Comparison of ENCODE assay signal across 24 cellular contexts in genomic region chr2:231458368-231458767, GRCh38. TPM values are rescaled to one million over a fixed set of nuclear protein-coding genes. Genes with fewer than 3 reads are reported as not detected.
A peak's percentile ranks its signal among the peaks of the same experiment; 100 is the strongest.
DNase-seq lines count a peak whose midpoint lies in the region; ATAC-seq and TF ChIP-seq lines count a peak whose summit lies in the region.
"Had no signal": no experiment of that assay in that cellular context is flagged by ENCODE, and none has a peak within 500 bp of the region (broad histone marks: within the 10 kb centered on the region; RNA-seq: fewer than 3 reads in every experiment).

No MANE protein-coding gene starts in this region.

- H3K36me3 Mint-ChIP-seq in T-helper 2 cell treated with Interferon-gamma antibody and Interleukin-4, amounts not matched to agents 5 μg/mL and 100 μg/mL, for 36 hours (ENCODE audit: low read depth): peaks cover 91% of the 10 kb centered on the region
- H3K36me3 Mint-ChIP-seq in activated T-helper 17 cell treated with anti-CD3 and anti-CD28 coated beads, Interleukin-2, amount 50 U/mL, for 72 hours (ENCODE audit: low read depth): peaks cover 100% of the 10 kb centered on the region
- peaks cover 100% of the 10 kb centered on the region for H3K36me3 Mint-ChIP-seq in MCF 10A (ENCODE audit: insufficient read depth, unreplicated experiment)

- no peak for ATAC-seq in activated T-helper 17 cell treated with anti-CD3 and anti-CD28 coated beads, Interleukin-2, amount 50 U/mL, for 72 hours (replicated peaks)
- ATAC-seq: activated CD4-positive, CD25-positive, alpha-beta regulatory T cell treated with anti-CD3 and anti-CD28 coated beads, Interleukin-2, amount 50 U/mL, for 24 hours; activated CD8-positive, alpha-beta memory T cell treated with anti-CD3 and anti-CD28 coated beads, Interleukin-2, amount 10 ng/mL, durations not matched to agents 7 days and 5 days; lower lobe of right lung had no signal

- H3K4me1 ChIP-seq in mesenchymal stem cell (ENCODE audit: control insufficient read depth, insufficient read depth, low read depth, low read length): peaks cover 7% of the 10 kb centered on the region

- no peak overlapping the region for H2AK5ac ChIP-seq in mesenchymal stem cell (ENCODE audit: low read length, severe bottlenecking)

- no peak overlapping the region for H4K8ac ChIP-seq in mesenchymal stem cell (ENCODE audit: low read length)

- peaks cover 38% of the 10 kb centered on the region for H3K4me1 Mint-ChIP-seq in T-helper 2 cell treated with Interferon-gamma antibody and Interleukin-4, amounts not matched to agents 5 μg/mL and 100 μg/mL, for 36 hours (ENCODE audit: low read depth)
- peaks cover 48% of the 10 kb centered on the region for H3K4me1 Mint-ChIP-seq in activated T-helper 17 cell treated with anti-CD3 and anti-CD28 coated beads, Interleukin-2, amount 50 U/mL, for 72 hours
- peaks cover 33% of the 10 kb centered on the region for H3K4me1 Mint-ChIP-seq in MCF 10A (ENCODE audit: insufficient read depth, unreplicated experiment)

- BruUV-seq in MCF 10A (replicated peaks; lab: Mats Ljungman, UMichigan): no TSS peak

- H3K27me3 ChIP-seq in mesenchymal stem cell (ENCODE audit: control insufficient read depth in 1 of 2, insufficient read depth in 1 of 2, low read length in 2 of 2): no peaks in the 10 kb centered on the region
- H3K27me3 ChIP-seq: breast epithelium, right atrium auricular region, spleen had no signal

- in situ Hi-C loops in GM18951 (cut with MboI; ENCODE audit: low sequenced_read_pairs, unreplicated experiment): no loop called here

- H3K36me3 ChIP-seq in mesenchymal stem cell (ENCODE audit: control insufficient read depth in 1 of 2, insufficient read depth in 2 of 2, low read depth in 1 of 2, low read length in 2 of 2): peaks cover 41 to 98% of the 10 kb centered on the region in 2 experiments

- no peak overlapping the region for H4K91ac ChIP-seq in mesenchymal stem cell (ENCODE audit: low read length)

- no peak overlapping the region for H3K18ac ChIP-seq in mesenchymal stem cell (ENCODE audit: low read depth in 1 of 2, low read length in 2 of 2)

- no peak overlapping the region for H3K4ac ChIP-seq in mesenchymal stem cell (ENCODE audit: low read depth in 1 of 2, low read length in 2 of 2)

- peak; percentile 20 for TF ChIP-seq POLR2A in GM18951 (IDR thresholded peaks at IDR 0.05; ENCODE audit: extremely low read depth, insufficient read depth, insufficient read length)

- intact Hi-C loops in MCF 10A (cut with micrococcal nuclease): no loop called here

- H2BK15ac ChIP-seq in mesenchymal stem cell (ENCODE audit: low read depth, poor library complexity, severe bottlenecking): no peak overlapping the region

- H3K14ac ChIP-seq in mesenchymal stem cell (ENCODE audit: low read length in 2 of 2): no peak overlapping the region

- peak overlapping the region; percentile 15 for H3K27ac Mint-ChIP-seq in T-helper 2 cell treated with Interferon-gamma antibody and Interleukin-4, amounts not matched to agents 5 μg/mL and 100 μg/mL, for 36 hours
- peak overlapping the region; percentile 60 for H3K27ac Mint-ChIP-seq in activated T-helper 17 cell treated with anti-CD3 and anti-CD28 coated beads, Interleukin-2, amount 50 U/mL, for 72 hours
- no peak overlapping the region for H3K27ac Mint-ChIP-seq in MCF 10A (ENCODE audit: low read depth, unreplicated experiment)
- H3K27ac Mint-ChIP-seq: activated CD8-positive, alpha-beta memory T cell treated with anti-CD3 and anti-CD28 coated beads, Interleukin-2, amount 10 ng/mL, durations not matched to agents 7 days and 5 days had no signal

- POLR2A ChIA-PET in MCF 10A (lab: Yijun Ruan, JAX) (interaction anchor here (2.0 kb wide), 1 partner anchor 8 kb away, joined by 6 read pairs; no protein-coding TSS in a partner anchor), HEK293T (lab: Yijun Ruan, JAX) (no interaction called here)

- no peak overlapping the region for H2AFZ ChIP-seq in mesenchymal stem cell (ENCODE audit: low read depth, low read length)

- no peak for DNase-seq in T-helper 2 cell treated with Interferon-gamma antibody and Interleukin-4, amounts not matched to agents 5 μg/mL and 100 μg/mL, for 36 hours (ENCODE audit: low spot score)
- DNase-seq in T-helper 2 cell (no peak), mesenchymal stem cell (no peak), MCF 10A (ENCODE audit: unreplicated experiment) (no peak), HEK293T (ENCODE audit: extremely low spot score) (no peak), AG20443 (ENCODE audit: low spot score) (no peak)
- DNase-seq: activated CD8-positive, alpha-beta memory T cell treated with anti-CD3 and anti-CD28 coated beads, Interleukin-2, amount 10 ng/mL, durations not matched to agents 7 days and 5 days; activated naive CD4-positive, alpha-beta T cell; DMS53; lower lobe of right lung; MV-4-11; NCI-H1694 treated with DMSO at 0.1 percent for 48 hours; NCI-H69; spleen; stimulated activated CD4-positive, alpha-beta T cell treated with anti-CD3 and anti-CD28 coated beads, Interleukin-4, amount 100 ng/mL, for 4 hours; trophoblast cell had no signal

- no peak overlapping the region for H2BK12ac ChIP-seq in mesenchymal stem cell (ENCODE audit: low read length in 2 of 2)

- H3K4me2 ChIP-seq in mesenchymal stem cell (ENCODE audit: low read length, poor library complexity, severe bottlenecking): no peak overlapping the region
- H3K4me2 ChIP-seq: KMS-11 had no signal

- TF ChIP-seq CTCF in MCF 10A (IDR thresholded peaks at IDR 0.05; ENCODE audit: unreplicated experiment): no peak

- H2BK5ac ChIP-seq in mesenchymal stem cell (ENCODE audit: low read depth, low read length, poor library complexity, severe bottlenecking): no peak overlapping the region

- no peaks in the 10 kb centered on the region for H3K27me3 Mint-ChIP-seq in T-helper 2 cell treated with Interferon-gamma antibody and Interleukin-4, amounts not matched to agents 5 μg/mL and 100 μg/mL, for 36 hours (ENCODE audit: low read depth)
- no peaks in the 10 kb centered on the region for H3K27me3 Mint-ChIP-seq in activated T-helper 17 cell treated with anti-CD3 and anti-CD28 coated beads, Interleukin-2, amount 50 U/mL, for 72 hours
- H3K27me3 Mint-ChIP-seq in MCF 10A (ENCODE audit: insufficient read depth, unreplicated experiment): no peaks in the 10 kb centered on the region
- H3K27me3 Mint-ChIP-seq: activated CD8-positive, alpha-beta memory T cell treated with anti-CD3 and anti-CD28 coated beads, Interleukin-2, amount 10 ng/mL, durations not matched to agents 7 days and 5 days had no signal

- peaks cover 7% of the 10 kb centered on the region for H3K79me1 ChIP-seq in mesenchymal stem cell (replicated peaks; ENCODE audit: low read length, poor library complexity, severe bottlenecking)

- peak overlapping the region; percentile 15 for H3K9ac ChIP-seq in mesenchymal stem cell (ENCODE audit: low read length)
- H3K9ac ChIP-seq: KMS-11 had no signal

- WGBS in mesenchymal stem cell: 94% methylated on average over 1 of the region's 6 CpGs

- no peaks in the 10 kb centered on the region for H3K9me3 ChIP-seq in mesenchymal stem cell (ENCODE audit: control insufficient read depth, low read length)
- H3K9me3 ChIP-seq: breast epithelium, lower lobe of right lung, right atrium auricular region, spleen had no signal

- H3K4me3 Mint-ChIP-seq in T-helper 2 cell treated with Interferon-gamma antibody and Interleukin-4, amounts not matched to agents 5 μg/mL and 100 μg/mL, for 36 hours: no peak overlapping the region
- peak overlapping the region; percentile 44 for H3K4me3 Mint-ChIP-seq in activated T-helper 17 cell treated with anti-CD3 and anti-CD28 coated beads, Interleukin-2, amount 50 U/mL, for 72 hours
- no peak overlapping the region for H3K4me3 Mint-ChIP-seq in MCF 10A (ENCODE audit: unreplicated experiment)
- H3K4me3 Mint-ChIP-seq: activated CD8-positive, alpha-beta memory T cell treated with anti-CD3 and anti-CD28 coated beads, Interleukin-2, amount 10 ng/mL, durations not matched to agents 7 days and 5 days had no signal

- H3K23ac ChIP-seq in mesenchymal stem cell (ENCODE audit: low read length in 2 of 2): no peak overlapping the region

- no peak overlapping the region for H2BK120ac ChIP-seq in mesenchymal stem cell (ENCODE audit: low read depth, low read length)

- no peaks in the 10 kb centered on the region for H3K9me3 Mint-ChIP-seq in T-helper 2 cell treated with Interferon-gamma antibody and Interleukin-4, amounts not matched to agents 5 μg/mL and 100 μg/mL, for 36 hours
- H3K9me3 Mint-ChIP-seq in activated T-helper 17 cell treated with anti-CD3 and anti-CD28 coated beads, Interleukin-2, amount 50 U/mL, for 72 hours: no peaks in the 10 kb centered on the region
- H3K9me3 Mint-ChIP-seq in MCF 10A (ENCODE audit: unreplicated experiment): no peaks in the 10 kb centered on the region

- H3K4me3 ChIP-seq in mesenchymal stem cell (ENCODE audit: insufficient read depth in 1 of 2, low read depth in 1 of 2, low read length in 2 of 2): no peak overlapping the region
- H3K4me3 ChIP-seq: breast epithelium, coronary artery, lower lobe of right lung, right atrium auricular region, spleen had no signal

- H3K27ac ChIP-seq in mesenchymal stem cell (ENCODE audit: low read length, poor library complexity, severe bottlenecking): no peak overlapping the region
- H3K27ac ChIP-seq: 22Rv1, breast epithelium, coronary artery, lower lobe of right lung, right atrium auricular region, spleen had no signal

- CTCF ChIA-PET in MCF 10A (lab: Yijun Ruan, JAX): interaction anchor here (0.6 to 3.9 kb wide), 6 partner anchors 8 to 355 kb away, joined by 3 to 18 read pairs (median 4); no protein-coding TSS in a partner anchor
- CTCF ChIA-PET in HEK293T (lab: Yijun Ruan, JAX): no interaction called here

TF ChIP-seq in HEK293T, 16 proteins besides CTCF, POLR2A, EP300 and RAD21:
- no peak for TF ChIP-seq HDGF (IDR thresholded peaks at IDR 0.05; ENCODE audit: borderline replicate concordance)

RNA-seq across cellular contexts. Expression of gene NCL, which starts 5.9 kb away (rescaled TPM):
- total RNA-seq in activated T-helper 17 cell treated with anti-CD3 and anti-CD28 coated beads, Interleukin-2, amount 50 U/mL, for 72 hours: 100 to 1,000 TPM; 476 to 986 TPM
- 256 TPM for polyA plus RNA-seq in mesenchymal stem cell (2013, experiment 1 of 2)
- polyA plus RNA-seq in mesenchymal stem cell (2013, experiment 2 of 2): 256 TPM
- total RNA-seq in MCF 10A (2022): 578 and 778 TPM in 2 replicates
